In genomic region chr17:49707608-49708514, GRCh38 we compare ENCODE assay signal across 8 cellular contexts. TPM values are rescaled to one million over a fixed set of nuclear protein-coding genes. Genes with fewer than 3 reads are reported as not detected.
DNase-seq lines count a peak whose midpoint lies in the region; ATAC-seq lines count a peak whose summit lies in the region.

SLC35B1 (minus strand) TSS chr17:49707964; CDS start chr17:49707833, 131 bp downstream.

- no peaks in the 10 kb centered on the region for H3K9me3 Mint-ChIP-seq in memory B cell

- H3K4me1 Mint-ChIP-seq in memory B cell: peaks cover 24% of the 10 kb centered on the region

- peak within 1 kb of the TSS; percentile 96 for H3K27ac ChIP-seq in effector memory CD4-positive, alpha-beta T cell (ENCODE audit: insufficient read depth, low read length, poor library complexity, severe bottlenecking)

- H3K4me3 ChIP-seq in effector memory CD4-positive, alpha-beta T cell (ENCODE audit: insufficient read depth, low read depth, low read length, poor library complexity, severe bottlenecking): peak within 1 kb of the TSS; percentile 96

- H3K36me3 ChIP-seq in effector memory CD4-positive, alpha-beta T cell (ENCODE audit: control insufficient read depth, insufficient read depth, low read length): peaks cover 59% of the 10 kb centered on the region

- peak; percentile 86 for ATAC-seq in GM19467 (IDR thresholded peaks at IDR 0.05; ENCODE audit: unreplicated experiment)
- ATAC-seq in memory B cell (ENCODE audit: low read depth): peak; percentile 94

- H3K36me3 Mint-ChIP-seq in memory B cell: peaks cover 18% of the 10 kb centered on the region

- H3K4me3 Mint-ChIP-seq in memory B cell: peak within 1 kb of the TSS; percentile 90

- DNase-seq in COLO668 (lab: John Stamatoyannopoulos, UW; ENCODE audit: unreplicated experiment): peak; percentile 93
- DNase-seq in HS-5 (ENCODE audit: low read depth): peak; percentile 97
- peak; percentile 98 for DNase-seq in NK-92 treated with Interleukin-12 subunit alpha and Interleukin-12 subunit beta, amount 100 ng/mL, for 24 hours (lab: John Stamatoyannopoulos, UW)
- DNase-seq in effector memory CD4-positive, alpha-beta T cell: peak; percentile 95 to 97 (median 96)
- DNase-seq in memory B cell (ENCODE audit: low spot score in 2 of 2): peak; percentile 86 to 97
- peak; percentile 96 for DNase-seq in stimulated activated CD8-positive, alpha-beta memory T cell treated with anti-CD3 and anti-CD28 coated beads, Interleukin-12 subunit alpha, Interleukin-12 subunit beta, amount 100 ng/mL, for 4 hours (ENCODE audit: low read depth)

- H3K27me3 ChIP-seq in effector memory CD4-positive, alpha-beta T cell (replicated peaks; ENCODE audit: control insufficient read depth, insufficient read depth, low read length, poor library complexity, severe bottlenecking): no peaks in the 10 kb centered on the region

- CTCF ChIA-PET in activated CD8-positive, alpha-beta memory T cell treated with anti-CD3 and anti-CD28 coated beads for 36 hours (lab: Charles Lee): interaction anchor here (0.9 to 5.1 kb wide), 19 partner anchors 9 to 140 kb away, joined by 3 to 45 read pairs (median 6); partner anchors contain the start of genes FAM117A, KAT7, NXPH3 and SPOP

- POLR2A ChIA-PET in activated CD8-positive, alpha-beta memory T cell treated with anti-CD3 and anti-CD28 coated beads for 36 hours (lab: Charles Lee): interaction anchor here (0.6 to 2.1 kb wide), 7 partner anchors 21 to 447 kb away, joined by 3 to 12 read pairs (median 3); partner anchors contain the start of genes FAM117A and KAT7

- peak within 1 kb of the TSS; percentile 96 for H3K27ac Mint-ChIP-seq in memory B cell

- no peaks in the 10 kb centered on the region for H3K27me3 Mint-ChIP-seq in memory B cell

- H3K9me3 ChIP-seq in effector memory CD4-positive, alpha-beta T cell (ENCODE audit: control insufficient read depth, low read length): no peaks in the 10 kb centered on the region

- peaks cover 28% of the 10 kb centered on the region for H3K4me1 ChIP-seq in effector memory CD4-positive, alpha-beta T cell (ENCODE audit: control insufficient read depth, insufficient read depth, low read length, poor library complexity, severe bottlenecking)

RNA-seq across cellular contexts. Expression of gene SLC35B1, which starts in this region (rescaled TPM):
- total RNA-seq in activated CD8-positive, alpha-beta memory T cell treated with anti-CD3 and anti-CD28 coated beads for 36 hours: 10 to 100 TPM; 74.7 to 79.0 TPM

Comparison
In these comparisons a context has a peak if more than half of its experiments do, and no peak if none do; other contexts are left out.
1. Peak in every context shown above with its lines: DNase-seq, ATAC-seq, H3K4me3 ChIP-seq and H3K27ac ChIP-seq.